In the genomic region with DNA sequence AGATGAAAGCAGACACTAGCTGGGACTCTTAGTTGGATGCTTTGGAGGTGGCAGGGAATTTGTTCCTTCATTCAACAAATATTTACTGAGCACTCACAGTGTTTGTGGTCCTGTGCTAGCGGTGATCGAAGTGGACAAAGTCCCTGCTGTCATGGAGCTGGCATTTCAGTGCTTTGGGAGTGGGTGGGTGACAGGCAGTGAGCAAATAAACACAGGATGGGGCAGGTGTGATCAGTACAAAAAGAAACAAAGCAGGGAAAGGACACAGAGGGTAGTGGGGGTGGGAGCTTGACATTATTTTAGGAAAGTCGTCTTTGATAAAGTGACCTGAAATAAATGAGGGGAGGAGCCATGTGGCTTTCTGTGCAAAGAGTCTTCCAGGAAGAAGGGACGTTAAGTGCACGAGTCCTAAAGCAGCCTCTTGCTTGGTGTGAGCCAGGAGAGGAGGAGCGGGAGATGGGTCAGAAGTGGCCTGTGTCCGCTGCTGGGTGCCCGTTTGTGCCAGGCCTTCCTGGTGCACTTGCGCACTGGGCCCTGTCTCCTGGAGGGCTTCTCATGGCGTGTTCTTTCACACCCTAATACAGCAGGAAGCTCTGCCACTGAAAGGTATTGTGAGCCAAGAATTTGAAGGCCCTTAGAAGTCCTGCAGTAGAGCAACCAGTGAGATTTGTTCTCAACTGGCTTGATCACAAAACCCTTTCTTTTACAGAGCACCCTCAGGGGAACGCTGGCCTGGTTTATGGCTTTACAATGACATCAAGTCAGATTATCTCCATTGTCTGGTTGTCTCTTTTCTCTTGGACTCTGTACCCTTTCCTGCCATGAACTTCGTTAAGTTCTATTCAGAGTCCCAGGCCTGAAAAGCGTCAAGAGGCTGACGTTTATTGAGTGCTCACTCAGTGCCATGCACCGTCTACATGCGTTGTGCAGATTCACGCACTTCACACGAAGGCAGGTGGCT, we compare ENCODE assay signal across 1 cellular context.
TF ChIP-seq lines count a peak whose summit lies in the region.

No MANE protein-coding gene starts in this region.

TF ChIP-seq in HepG2, 621 proteins besides CTCF, POLR2A, EP300 and RAD21 (continued from another document and continues in another):
- TF ChIP-seq HOMEZ (CRISPR knock-in tag; IDR thresholded peaks at IDR 0.05; ENCODE audit: low read depth) (peak; percentile 84), KLF9 (CRISPR knock-in tag; IDR thresholded peaks at IDR 0.05; ENCODE audit: low read depth) (no peak), PRPF4 (IDR thresholded peaks at IDR 0.05; ENCODE audit: low read depth, low read length, poor library complexity, severe bottlenecking) (no peak), TGIF2 (CRISPR knock-in tag; IDR thresholded peaks at IDR 0.05) (peak; percentile 97), ZNF772 (CRISPR knock-in tag; IDR thresholded peaks at IDR 0.05) (peak; percentile 78), SP4 (CRISPR knock-in tag; IDR thresholded peaks at IDR 0.05) (peak; percentile 66; the same call in 1 of the 2 replicates), THAP11 (CRISPR knock-in tag; IDR thresholded peaks at IDR 0.05) (peak; percentile 66), TFDP2 (CRISPR knock-in tag; IDR thresholded peaks at IDR 0.05) (no peak), E2F1 (CRISPR knock-in tag; IDR thresholded peaks at IDR 0.05) (no peak; the same call in 1 of the 2 replicates), ZNF605 (CRISPR knock-in tag; IDR thresholded peaks at IDR 0.05) (peak; percentile 77; the same call in 1 of the 2 replicates), XBP1 (CRISPR knock-in tag; IDR thresholded peaks at IDR 0.05) (no peak), ZXDC (CRISPR knock-in tag; IDR thresholded peaks at IDR 0.05) (no peak; the same call in 1 of the 2 replicates), ZBTB3 (CRISPR knock-in tag; IDR thresholded peaks at IDR 0.05; ENCODE audit: borderline replicate concordance, low read depth) (peak; percentile 83; the same call in 1 of the 2 replicates), CBX5 (CRISPR knock-in tag; IDR thresholded peaks at IDR 0.05; ENCODE audit: borderline replicate concordance) (peak; percentile 97; the same call in 1 of the 2 replicates), IRF2 (CRISPR knock-in tag; IDR thresholded peaks at IDR 0.05) (peak; percentile 97), ZNF749 (CRISPR knock-in tag; IDR thresholded peaks at IDR 0.05; ENCODE audit: borderline replicate concordance) (no peak; the same call in 1 of the 2 replicates), ZNF615 (CRISPR knock-in tag; IDR thresholded peaks at IDR 0.05; ENCODE audit: borderline replicate concordance) (no peak), ZBTB1 (CRISPR knock-in tag; IDR thresholded peaks at IDR 0.05; ENCODE audit: borderline replicate concordance) (no peak), EZH2 (conservative IDR thresholded peaks at IDR 0.05; ENCODE audit: low read depth, low read length) (no peak), ARID5B (CRISPR knock-in tag; IDR thresholded peaks at IDR 0.05) (peak; percentile 98), NCOA1 (CRISPR knock-in tag; IDR thresholded peaks at IDR 0.05) (peak; percentile 79; the same call in 1 of the 2 replicates), ZNF367 (CRISPR knock-in tag; IDR thresholded peaks at IDR 0.05; ENCODE audit: borderline replicate concordance) (no peak), PBX3 (CRISPR knock-in tag; IDR thresholded peaks at IDR 0.05; ENCODE audit: borderline replicate concordance) (no peak), TAF1 (CRISPR knock-in tag; IDR thresholded peaks at IDR 0.05) (peak; percentile 10; the same call in 1 of the 2 replicates), NFE2 (CRISPR knock-in tag; IDR thresholded peaks at IDR 0.05) (no peak), MEF2D (CRISPR knock-in tag; IDR thresholded peaks at IDR 0.05) (peak; percentile 98), ZSCAN21 (CRISPR knock-in tag; IDR thresholded peaks at IDR 0.05; ENCODE audit: borderline replicate concordance) (peak; percentile 75), GATAD1 (CRISPR knock-in tag; IDR thresholded peaks at IDR 0.05) (peak; percentile 65; the same call in 1 of the 2 replicates), ZMAT3 (CRISPR knock-in tag; conservative IDR thresholded peaks at IDR 0.05) (peak; percentile 91), RELA (CRISPR knock-in tag; IDR thresholded peaks at IDR 0.05) (peak; percentile 74; the same call in 1 of the 2 replicates), ZNF674 (CRISPR knock-in tag; IDR thresholded peaks at IDR 0.05; ENCODE audit: low read depth) (no peak), THAP9 (CRISPR knock-in tag; IDR thresholded peaks at IDR 0.05; ENCODE audit: borderline replicate concordance) (no peak; the same call in 1 of the 2 replicates), ZNF768 (CRISPR knock-in tag; IDR thresholded peaks at IDR 0.05) (no peak), ZNF124 (CRISPR knock-in tag; IDR thresholded peaks at IDR 0.05) (peak; percentile 83), GTF3A (CRISPR knock-in tag; conservative IDR thresholded peaks at IDR 0.05) (no peak)
- TF ChIP-seq, protein P1, sequence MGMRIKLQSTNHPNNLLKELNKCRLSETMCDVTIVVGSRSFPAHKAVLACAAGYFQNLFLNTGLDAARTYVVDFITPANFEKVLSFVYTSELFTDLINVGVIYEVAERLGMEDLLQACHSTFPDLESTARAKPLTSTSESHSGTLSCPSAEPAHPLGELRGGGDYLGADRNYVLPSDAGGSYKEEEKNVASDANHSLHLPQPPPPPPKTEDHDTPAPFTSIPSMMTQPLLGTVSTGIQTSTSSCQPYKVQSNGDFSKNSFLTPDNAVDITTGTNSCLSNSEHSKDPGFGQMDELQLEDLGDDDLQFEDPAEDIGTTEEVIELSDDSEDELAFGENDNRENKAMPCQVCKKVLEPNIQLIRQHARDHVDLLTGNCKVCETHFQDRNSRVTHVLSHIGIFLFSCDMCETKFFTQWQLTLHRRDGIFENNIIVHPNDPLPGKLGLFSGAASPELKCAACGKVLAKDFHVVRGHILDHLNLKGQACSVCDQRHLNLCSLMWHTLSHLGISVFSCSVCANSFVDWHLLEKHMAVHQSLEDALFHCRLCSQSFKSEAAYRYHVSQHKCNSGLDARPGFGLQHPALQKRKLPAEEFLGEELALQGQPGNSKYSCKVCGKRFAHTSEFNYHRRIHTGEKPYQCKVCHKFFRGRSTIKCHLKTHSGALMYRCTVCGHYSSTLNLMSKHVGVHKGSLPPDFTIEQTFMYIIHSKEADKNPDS (CRISPR knock-in tag; IDR thresholded peaks at IDR 0.05) = 0 out of 2 replicates have a peak, but pooled peaks have one; percentile 67
- TF ChIP-seq, protein P2, sequence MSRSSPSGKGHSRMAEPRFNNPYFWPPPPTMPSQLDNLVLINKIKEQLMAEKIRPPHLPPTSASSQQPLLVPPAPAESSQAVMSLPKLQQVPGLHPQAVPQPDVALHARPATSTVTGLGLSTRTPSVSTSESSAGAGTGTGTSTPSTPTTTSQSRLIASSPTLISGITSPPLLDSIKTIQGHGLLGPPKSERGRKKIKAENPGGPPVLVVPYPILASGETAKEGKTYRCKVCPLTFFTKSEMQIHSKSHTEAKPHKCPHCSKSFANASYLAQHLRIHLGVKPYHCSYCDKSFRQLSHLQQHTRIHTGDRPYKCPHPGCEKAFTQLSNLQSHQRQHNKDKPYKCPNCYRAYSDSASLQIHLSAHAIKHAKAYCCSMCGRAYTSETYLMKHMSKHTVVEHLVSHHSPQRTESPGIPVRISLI (CRISPR knock-in tag; IDR thresholded peaks at IDR 0.05; ENCODE audit: borderline replicate concordance) = peak; percentile 67; the same call in 1 of the 2 replicates
